ENCODE assay signal across 37 cellular contexts in genomic region chr1:89042491-89042890, GRCh38. TPM values are rescaled to one million over a fixed set of nuclear protein-coding genes. Genes with fewer than 3 reads are reported as not detected.
"Had no signal": no experiment of that assay in that cellular context is flagged by ENCODE, and none has a peak within 500 bp of the region (broad histone marks: within the 10 kb centered on the region; RNA-seq: fewer than 3 reads in every experiment).

No MANE protein-coding gene starts in this region.

- H3K36me3 Mint-ChIP-seq: brain had no signal

- DNase-seq: activated effector memory CD4-positive, alpha-beta T cell treated with anti-CD3 and anti-CD28 coated beads, Interleukin-2, amount 50 U/mL, for 16 hours; activated effector memory CD4-positive, alpha-beta T cell treated with Interleukin-2 at 50 U/mL for 16 hours; activated gamma-delta T cell; activated gamma-delta T cell treated with Interleukin-2 at 50 U/mL for 16 hours; activated naive CD4-positive, alpha-beta T cell; activated naive CD4-positive, alpha-beta T cell treated with anti-CD3 and anti-CD28 coated beads, Interleukin-2, amount 10 ng/mL, durations not matched to agents 7 days and 5 days; activated naive CD4-positive, alpha-beta T cell treated with anti-CD3 and anti-CD28 coated beads, Interleukin-2, amount 50 U/mL, for 16 hours; activated naive CD4-positive, alpha-beta T cell treated with Interleukin-2 at 50 U/mL for 16 hours; activated naive CD8-positive, alpha-beta T cell treated with anti-CD3 and anti-CD28 coated beads for 36 hours; activated naive CD8-positive, alpha-beta T cell treated with anti-CD3 and anti-CD28 coated beads, Interleukin-2, amount 10 ng/mL, durations not matched to agents 7 days and 5 days; activated naive CD8-positive, alpha-beta T cell treated with anti-CD3 and anti-CD28 coated beads, Interleukin-2, amount 50 U/mL, for 24 hours; activated T-cell treated with anti-CD3 and anti-CD28 coated beads, Interleukin-2, amount 50 U/mL, for 1 hour; activated T-cell treated with anti-CD3 and anti-CD28 coated beads, Interleukin-2, amount 50 U/mL, for 24 hours; activated T-cell treated with anti-CD3 and anti-CD28 coated beads, Interleukin-2, amount 50 U/mL, for 4 hours; activated T-cell treated with anti-CD3 and anti-CD28 coated beads, Interleukin-2, amount 50 U/mL, for 48 hours; activated T-cell treated with anti-CD3 and anti-CD28 coated beads, Interleukin-2, amount 50 U/mL, for 72 hours; adrenal gland; amniotic stem cell; amygdala; anterior cingulate cortex; body of pancreas; brain microvascular endothelial cell; caudate nucleus; central memory CD4-positive, alpha-beta T cell; cerebellar nuclear complex had no signal

- H3K27ac Mint-ChIP-seq: activated naive CD8-positive, alpha-beta T cell; activated naive CD8-positive, alpha-beta T cell treated with anti-CD3 and anti-CD28 coated beads for 36 hours; activated naive CD8-positive, alpha-beta T cell treated with anti-CD3 and anti-CD28 coated beads, Interleukin-2, amount 10 ng/mL, durations not matched to agents 7 days and 5 days; activated naive CD8-positive, alpha-beta T cell treated with anti-CD3 and anti-CD28 coated beads, Interleukin-2, amount 50 U/mL, for 24 hours; activated T-cell treated with anti-CD3 and anti-CD28 coated beads, Interleukin-2, amount 50 U/mL, for 24 hours; activated T-helper 1 cell treated with anti-CD3 and anti-CD28 coated beads, Interleukin-12 subunit alpha, Interleukin-12 subunit beta, Interleukin-2, Interleukin-4 antibody, amounts not matched to agents 30 ng/mL and 10 ng/mL and 1 ng/mL, durations not matched to agents 14 hours and 24 hours and 36 hours; activated T-helper 17 cell treated with anti-CD3 and anti-CD28 coated beads, Interleukin-2, amount 50 U/mL, for 72 hours; activated T-helper 2 cell treated with anti-CD3 and anti-CD28 coated beads, Interferon-gamma antibody, Interleukin-2, Interleukin-4, amounts not matched to agents 10 μg/mL and 5 μg/mL and 100 μg/mL, durations not matched to agents 14 hours and 24 hours and 36 hours; brain had no signal

- H3K27ac ChIP-seq: adrenal gland, ascending aorta, body of pancreas, brain microvascular endothelial cell, breast epithelium, cardiac muscle cell had no signal

- H3K27me3 Mint-ChIP-seq: activated naive CD4-positive, alpha-beta T cell treated with anti-CD3 and anti-CD28 coated beads, Interleukin-2, amount 50 U/mL, for 24 hours; activated naive CD8-positive, alpha-beta T cell; activated naive CD8-positive, alpha-beta T cell treated with anti-CD3 and anti-CD28 coated beads for 36 hours; activated naive CD8-positive, alpha-beta T cell treated with anti-CD3 and anti-CD28 coated beads, Interleukin-2, amount 10 ng/mL, durations not matched to agents 7 days and 5 days; activated naive CD8-positive, alpha-beta T cell treated with anti-CD3 and anti-CD28 coated beads, Interleukin-2, amount 50 U/mL, for 24 hours; central memory CD8-positive, alpha-beta T cell had no signal

- H3K4me1 Mint-ChIP-seq: brain had no signal

- ATAC-seq: activated naive CD4-positive, alpha-beta T cell treated with anti-CD3 and anti-CD28 coated beads, Interleukin-2, amount 50 U/mL, for 72 hours; activated naive CD8-positive, alpha-beta T cell treated with anti-CD3 and anti-CD28 coated beads, Interleukin-2, amount 50 U/mL, for 24 hours; activated T-cell treated with anti-CD3 and anti-CD28 coated beads, Interleukin-2, amount 50 U/mL, for 4 hours; activated T-cell treated with anti-CD3 and anti-CD28 coated beads, Interleukin-2, amount 50 U/mL, for 72 hours; activated T-helper 17 cell treated with anti-CD3 and anti-CD28 coated beads, Interleukin-2, amount 50 U/mL, for 72 hours; body of pancreas had no signal

- H3K4me3 Mint-ChIP-seq: activated naive CD4-positive, alpha-beta T cell treated with anti-CD3 and anti-CD28 coated beads for 36 hours; activated naive CD4-positive, alpha-beta T cell treated with anti-CD3 and anti-CD28 coated beads, Interleukin-2, amount 10 ng/mL, durations not matched to agents 7 days and 5 days; activated naive CD4-positive, alpha-beta T cell treated with anti-CD3 and anti-CD28 coated beads, Interleukin-2, amount 50 U/mL, for 24 hours; activated naive CD8-positive, alpha-beta T cell; activated naive CD8-positive, alpha-beta T cell treated with anti-CD3 and anti-CD28 coated beads for 36 hours; activated naive CD8-positive, alpha-beta T cell treated with anti-CD3 and anti-CD28 coated beads, Interleukin-2, amount 10 ng/mL, durations not matched to agents 7 days and 5 days; activated naive CD8-positive, alpha-beta T cell treated with anti-CD3 and anti-CD28 coated beads, Interleukin-2, amount 50 U/mL, for 24 hours; activated T-cell treated with anti-CD3 and anti-CD28 coated beads, Interleukin-2, amount 50 U/mL, for 24 hours; activated T-cell treated with anti-CD3 and anti-CD28 coated beads, Interleukin-2, amount 50 U/mL, for 4 hours; activated T-cell treated with anti-CD3 and anti-CD28 coated beads, Interleukin-2, amount 50 U/mL, for 72 hours; activated T-helper 1 cell treated with anti-CD3 and anti-CD28 coated beads, Interleukin-12 subunit alpha, Interleukin-12 subunit beta, Interleukin-2, Interleukin-4 antibody, amounts not matched to agents 30 ng/mL and 10 ng/mL and 1 ng/mL, durations not matched to agents 14 hours and 24 hours and 36 hours; activated T-helper 17 cell treated with anti-CD3 and anti-CD28 coated beads, Interleukin-2, amount 50 U/mL, for 72 hours; brain; central memory CD8-positive, alpha-beta T cell had no signal

- H3K4me1 ChIP-seq: adrenal gland, ascending aorta, body of pancreas, breast epithelium had no signal

- H3K9me3 ChIP-seq: adrenal gland, ascending aorta, body of pancreas had no signal

- H3K27me3 ChIP-seq: adrenal gland, ascending aorta, body of pancreas, brain microvascular endothelial cell, breast epithelium, cardiac muscle cell had no signal

- H3K4me3 ChIP-seq: adrenal gland, body of pancreas, breast epithelium, cardiac muscle cell had no signal

- H3K36me3 ChIP-seq: adrenal gland, ascending aorta, brain microvascular endothelial cell, breast epithelium, cardiac muscle cell had no signal

RNA-seq across cellular contexts. Expression of gene GBP3, which starts 19.8 kb away (rescaled TPM):
- polyA plus RNA-seq: cardiac muscle cell had no signal
